ENCODE assay signal across 34 cellular contexts in the genomic region with DNA sequence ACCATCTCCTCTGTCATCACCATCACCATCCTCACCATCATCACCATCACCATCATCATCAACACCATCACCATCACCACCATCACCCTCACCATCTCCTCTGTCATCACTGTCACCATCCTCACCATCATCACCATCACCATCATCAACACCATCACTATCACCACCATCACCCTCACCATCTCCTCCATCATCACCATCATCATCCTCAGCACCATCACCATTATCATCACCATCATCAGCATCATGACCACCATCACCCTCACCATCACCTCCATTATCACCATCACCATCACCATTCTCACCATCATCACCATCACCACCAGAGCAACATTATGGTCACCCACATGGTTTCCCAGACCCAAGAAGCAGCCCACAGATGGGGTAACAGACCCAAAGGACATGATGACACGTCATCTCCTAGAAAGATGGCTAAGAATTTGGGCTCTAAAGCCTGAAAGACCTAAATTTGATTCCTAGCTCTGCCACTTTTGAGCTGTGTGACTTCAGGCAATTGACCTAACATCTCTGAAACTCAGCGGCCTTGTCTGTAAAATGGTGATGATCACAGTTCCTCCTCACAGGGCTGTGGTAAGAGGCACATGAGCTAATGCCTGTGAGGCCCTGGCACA. TPM values are rescaled to one million over a fixed set of nuclear protein-coding genes. Genes with fewer than 3 reads are reported as not detected.
"Had no signal": no experiment of that assay in that cellular context is flagged by ENCODE, and none has a peak within 500 bp of the region (broad histone marks: within the 10 kb centered on the region; RNA-seq: fewer than 3 reads in every experiment).

No MANE protein-coding gene starts in this region.

- DNase-seq: activated CD4-positive, alpha-beta memory T cell treated with anti-CD3 and anti-CD28 coated beads, Interleukin-2, amount 10 ng/mL, durations not matched to agents 7 days and 5 days; activated CD4-positive, alpha-beta T cell treated with anti-CD3 and anti-CD28 coated beads for 1 hour; activated CD4-positive, alpha-beta T cell treated with anti-CD3 and anti-CD28 coated beads, Interleukin-2, amount 10 ng/mL, durations not matched to agents 7 days and 5 days; activated CD8-positive, alpha-beta memory T cell treated with anti-CD3 and anti-CD28 coated beads, Interleukin-2, amount 50 U/mL, for 48 hours; activated gamma-delta T cell treated with Interleukin-2 at 50 U/mL for 16 hours; activated naive CD4-positive, alpha-beta T cell treated with anti-CD3 and anti-CD28 coated beads, Interleukin-2, amount 50 U/mL, for 16 hours; activated T-cell treated with anti-CD3 and anti-CD28 coated beads, Interleukin-2, amount 50 U/mL, for 24 hours; amniotic stem cell; brain microvascular endothelial cell; effector CD8-positive, alpha-beta T cell; left cardiac atrium; left ventricle myocardium superior; midbrain; natural killer cell; occipital lobe; spleen; stimulated activated naive CD4-positive, alpha-beta T cell; T-helper 17 cell; T1000 had no signal

- ATAC-seq: activated T-helper 17 cell treated with anti-CD3 and anti-CD28 coated beads, Interleukin-2, amount 50 U/mL, for 72 hours; gastroesophageal sphincter; left cardiac atrium; left ventricle myocardium superior; natural killer cell; T-helper 17 cell; WTC11 had no signal

- H3K4me3 Mint-ChIP-seq: activated CD4-positive, alpha-beta memory T cell treated with anti-CD3 and anti-CD28 coated beads, Interleukin-2, amount 10 ng/mL, durations not matched to agents 7 days and 5 days; activated CD4-positive, alpha-beta T cell treated with anti-CD3 and anti-CD28 coated beads, Interleukin-2, amount 10 ng/mL, durations not matched to agents 7 days and 5 days; activated T-cell treated with anti-CD3 and anti-CD28 coated beads, Interleukin-2, amount 50 U/mL, for 24 hours; activated T-helper 17 cell treated with anti-CD3 and anti-CD28 coated beads, Interleukin-2, amount 50 U/mL, for 72 hours; central memory CD8-positive, alpha-beta T cell; memory B cell; natural killer cell; neural progenitor cell; T-helper 17 cell; WTC11 had no signal

- H3K27ac ChIP-seq: brain microvascular endothelial cell, gastroesophageal sphincter, hepatocyte, neural progenitor cell, parathyroid adenoma, right atrium auricular region, spleen, suprapubic skin, tibial artery had no signal

- H3K36me3 Mint-ChIP-seq: memory B cell, natural killer cell, neural progenitor cell, WTC11 had no signal

- H3K27me3 Mint-ChIP-seq: activated CD4-positive, alpha-beta memory T cell treated with anti-CD3 and anti-CD28 coated beads, Interleukin-2, amount 10 ng/mL, durations not matched to agents 7 days and 5 days; activated CD4-positive, alpha-beta T cell treated with anti-CD3 and anti-CD28 coated beads, Interleukin-2, amount 10 ng/mL, durations not matched to agents 7 days and 5 days; activated T-helper 17 cell treated with anti-CD3 and anti-CD28 coated beads, Interleukin-2, amount 50 U/mL, for 72 hours; central memory CD8-positive, alpha-beta T cell; memory B cell; T-helper 17 cell had no signal

- H2AFZ ChIP-seq: hepatocyte, neural progenitor cell, parathyroid adenoma had no signal

- H3K4me1 Mint-ChIP-seq: activated CD4-positive, alpha-beta memory T cell treated with anti-CD3 and anti-CD28 coated beads, Interleukin-2, amount 10 ng/mL, durations not matched to agents 7 days and 5 days; activated CD4-positive, alpha-beta T cell treated with anti-CD3 and anti-CD28 coated beads, Interleukin-2, amount 10 ng/mL, durations not matched to agents 7 days and 5 days; activated T-helper 17 cell treated with anti-CD3 and anti-CD28 coated beads, Interleukin-2, amount 50 U/mL, for 72 hours; central memory CD8-positive, alpha-beta T cell; memory B cell; natural killer cell; neural progenitor cell; T-helper 17 cell had no signal

- H3K79me2 ChIP-seq: hepatocyte, parathyroid adenoma had no signal

- H3K9ac ChIP-seq: neural progenitor cell, parathyroid adenoma had no signal

- H3K9me3 ChIP-seq: gastroesophageal sphincter, right atrium auricular region, spleen, suprapubic skin, tibial artery had no signal

- H3K4me2 ChIP-seq: hepatocyte, neural progenitor cell had no signal

- H3K27me3 ChIP-seq: brain microvascular endothelial cell, hepatocyte, neural progenitor cell, right atrium auricular region, spleen, suprapubic skin had no signal

- H3K4me1 ChIP-seq: gastroesophageal sphincter, neural progenitor cell, parathyroid adenoma, right atrium auricular region, spleen had no signal

- H3K27ac Mint-ChIP-seq: activated CD4-positive, alpha-beta memory T cell treated with anti-CD3 and anti-CD28 coated beads, Interleukin-2, amount 10 ng/mL, durations not matched to agents 7 days and 5 days; activated CD4-positive, alpha-beta T cell treated with anti-CD3 and anti-CD28 coated beads, Interleukin-2, amount 10 ng/mL, durations not matched to agents 7 days and 5 days; activated T-cell treated with anti-CD3 and anti-CD28 coated beads, Interleukin-2, amount 50 U/mL, for 24 hours; activated T-helper 17 cell treated with anti-CD3 and anti-CD28 coated beads, Interleukin-2, amount 50 U/mL, for 72 hours; memory B cell; natural killer cell; neural progenitor cell; T-helper 17 cell; WTC11 had no signal

- H3K36me3 ChIP-seq: brain microvascular endothelial cell, gastroesophageal sphincter, neural progenitor cell, right atrium auricular region, spleen, suprapubic skin, tibial artery had no signal

- H3K9me3 Mint-ChIP-seq: activated CD4-positive, alpha-beta memory T cell treated with anti-CD3 and anti-CD28 coated beads, Interleukin-2, amount 10 ng/mL, durations not matched to agents 7 days and 5 days; activated CD4-positive, alpha-beta T cell treated with anti-CD3 and anti-CD28 coated beads, Interleukin-2, amount 10 ng/mL, durations not matched to agents 7 days and 5 days; activated T-cell treated with anti-CD3 and anti-CD28 coated beads, Interleukin-2, amount 50 U/mL, for 24 hours; activated T-helper 17 cell treated with anti-CD3 and anti-CD28 coated beads, Interleukin-2, amount 50 U/mL, for 72 hours; central memory CD8-positive, alpha-beta T cell; memory B cell; natural killer cell; neural progenitor cell; WTC11 had no signal

- H3K4me3 ChIP-seq: gastroesophageal sphincter, hepatocyte, neural progenitor cell, right atrium auricular region, spleen, suprapubic skin, tibial artery had no signal

RNA-seq across cellular contexts. Expression of gene SCNN1B, which starts 14.6 kb away (rescaled TPM):
- total RNA-seq: activated CD4-positive, alpha-beta memory T cell treated with anti-CD3 and anti-CD28 coated beads, Interleukin-2, amount 10 ng/mL, durations not matched to agents 7 days and 5 days; activated CD4-positive, alpha-beta T cell treated with anti-CD3 and anti-CD28 coated beads, Interleukin-2, amount 10 ng/mL, durations not matched to agents 7 days and 5 days; activated T-helper 17 cell treated with anti-CD3 and anti-CD28 coated beads, Interleukin-2, amount 50 U/mL, for 72 hours; astrocyte; fibroblast of lung; fibroblast of villous mesenchyme; natural killer cell; occipital lobe; pulmonary artery endothelial cell; T-helper 17 cell had no signal
- polyA plus RNA-seq: fibroblast of lung had no signal
